9 cellular contexts compared by ENCODE assay signal in the genomic region with DNA sequence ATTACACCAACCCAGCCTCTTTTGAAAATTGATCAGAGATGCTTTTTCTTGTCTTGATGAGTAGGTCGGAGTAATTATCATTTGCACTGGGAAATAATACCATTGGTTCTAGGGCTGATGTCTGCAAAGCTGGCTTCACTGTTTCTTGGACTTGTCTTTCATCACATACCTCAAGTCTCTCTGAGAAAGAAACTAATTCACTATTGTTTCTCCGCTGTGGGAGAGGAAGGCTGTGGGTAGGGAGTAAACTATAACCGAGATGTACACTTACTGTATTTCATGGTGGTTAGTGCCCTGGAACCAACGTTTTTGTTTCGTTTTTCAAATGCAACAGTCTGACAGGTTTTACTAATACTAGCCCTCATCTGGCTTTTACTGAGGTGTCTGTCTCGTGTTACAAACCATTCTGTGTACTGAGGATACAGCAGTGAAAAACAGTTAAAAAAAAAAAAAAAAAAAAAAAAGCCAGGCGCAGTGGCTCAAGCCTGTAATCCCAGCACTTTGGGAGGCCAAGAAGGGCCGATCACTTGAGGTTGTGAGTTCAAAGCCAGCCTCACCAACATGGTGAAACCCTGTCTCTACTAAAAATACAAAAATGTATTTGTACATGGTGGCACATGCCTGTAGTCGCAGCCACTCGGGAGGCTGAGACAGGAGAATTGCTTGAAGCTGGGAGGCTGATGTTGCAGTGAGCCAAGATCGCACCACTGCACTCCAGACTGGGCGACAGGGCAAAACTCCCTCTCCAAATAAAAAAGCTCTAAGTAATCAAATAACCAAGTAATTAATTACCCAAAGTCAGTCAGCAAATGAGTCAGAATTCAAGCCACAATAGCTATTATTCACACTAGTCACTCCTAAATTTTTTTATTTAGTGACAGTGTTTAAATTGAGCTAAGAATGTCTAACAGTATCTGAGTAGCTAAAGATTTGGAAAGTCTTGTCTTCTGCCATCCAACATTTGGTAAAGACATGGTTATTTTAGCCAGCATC. TPM values are rescaled to one million over a fixed set of nuclear protein-coding genes. Genes with fewer than 3 reads are reported as not detected.
DNase-seq lines count a peak whose midpoint lies in the region; ATAC-seq and TF ChIP-seq lines count a peak whose summit lies in the region.
"Had no signal": no experiment of that assay in that cellular context is flagged by ENCODE, and none has a peak within 500 bp of the region (broad histone marks: within the 10 kb centered on the region; RNA-seq: fewer than 3 reads in every experiment).

No MANE protein-coding gene starts in this region.

- TF ChIP-seq CTCF in GM13976 (IDR thresholded peaks at IDR 0.05; ENCODE audit: borderline replicate concordance, control extremely low read depth, extremely low read depth, insufficient read depth, missing control alignments) (no peak), heart left ventricle (IDR thresholded peaks at IDR 0.05) (no peak)

- peaks cover 0 to 36% (median 28%) of the 10 kb centered on the region in 9 donors for H3K36me3 ChIP-seq in heart left ventricle

- peaks cover 39% of the 10 kb centered on the region for H3K36me3 Mint-ChIP-seq in activated T-helper 17 cell treated with anti-CD3 and anti-CD28 coated beads, Interleukin-2, amount 50 U/mL, for 72 hours (ENCODE audit: low read depth)

- H3K4me3 ChIP-seq in heart left ventricle = peak overlapping the region in 1 of 12 donors; percentile 1

- no peaks in the 10 kb centered on the region for H3K27me3 Mint-ChIP-seq in activated T-helper 17 cell treated with anti-CD3 and anti-CD28 coated beads, Interleukin-2, amount 50 U/mL, for 72 hours
- peaks cover 8% of the 10 kb centered on the region for H3K27me3 Mint-ChIP-seq in stimulated activated naive CD8-positive, alpha-beta T cell treated with anti-CD3 and anti-CD28 coated beads, Interleukin-15, amount 100 ng/mL, for 72 hours

- H3K9me3 Mint-ChIP-seq in activated T-helper 17 cell treated with anti-CD3 and anti-CD28 coated beads, Interleukin-2, amount 50 U/mL, for 72 hours = no peaks in the 10 kb centered on the region
- no peaks in the 10 kb centered on the region for H3K9me3 Mint-ChIP-seq in stimulated activated naive CD8-positive, alpha-beta T cell treated with anti-CD3 and anti-CD28 coated beads, Interleukin-15, amount 100 ng/mL, for 72 hours

- H3K4me1 ChIP-seq in heart left ventricle = peaks cover 0 to 9% (median 1%) of the 10 kb centered on the region in 12 donors

- H3K27ac ChIP-seq in heart left ventricle = no peak overlapping the region
- H3K27ac ChIP-seq: SJCRH30 had no signal

- H3K4me1 Mint-ChIP-seq in activated T-helper 17 cell treated with anti-CD3 and anti-CD28 coated beads, Interleukin-2, amount 50 U/mL, for 72 hours = peaks cover 30% of the 10 kb centered on the region
- peaks cover 57% of the 10 kb centered on the region for H3K4me1 Mint-ChIP-seq in stimulated activated naive CD8-positive, alpha-beta T cell treated with anti-CD3 and anti-CD28 coated beads, Interleukin-15, amount 100 ng/mL, for 72 hours

- in situ Hi-C loops in GM13976 (cut with MboI; ENCODE audit: low sequenced_read_pairs, unreplicated experiment) = loop anchor here (25.0 kb wide), 1 partner anchor 682 kb away; no protein-coding TSS in a partner anchor

- peak overlapping the region; percentile 18 for H3K27ac Mint-ChIP-seq in activated T-helper 17 cell treated with anti-CD3 and anti-CD28 coated beads, Interleukin-2, amount 50 U/mL, for 72 hours
- H3K27ac Mint-ChIP-seq in stimulated activated naive CD8-positive, alpha-beta T cell treated with anti-CD3 and anti-CD28 coated beads, Interleukin-15, amount 100 ng/mL, for 72 hours = no peak overlapping the region

- 84 to 88% (median 87%) methylated on average over 12 of the region's 12 CpGs for WGBS in heart left ventricle, 4 donors

- peak overlapping the region; percentile 80 for H3K4me3 Mint-ChIP-seq in activated T-helper 17 cell treated with anti-CD3 and anti-CD28 coated beads, Interleukin-2, amount 50 U/mL, for 72 hours
- H3K4me3 Mint-ChIP-seq in stimulated activated naive CD8-positive, alpha-beta T cell treated with anti-CD3 and anti-CD28 coated beads, Interleukin-15, amount 100 ng/mL, for 72 hours = peak overlapping the region; percentile 23 to 61

- no peaks in the 10 kb centered on the region for H3K9me3 ChIP-seq in heart left ventricle
- H3K9me3 ChIP-seq: SJCRH30 had no signal

- DNase-seq in GM13976 (ENCODE audit: low spot score) (peak; percentile 75), heart left ventricle (no peak), NK-92 (lab: John Stamatoyannopoulos, UW; ENCODE audit: unreplicated experiment) (no peak)
- peak in 1 of 2 donors; percentile 32 for DNase-seq in stimulated activated naive CD8-positive, alpha-beta T cell treated with anti-CD3 and anti-CD28 coated beads, Interleukin-15, amount 100 ng/mL, for 72 hours
- no peak for DNase-seq in stimulated activated CD4-positive, alpha-beta T cell treated with anti-CD3 and anti-CD28 coated beads, Interleukin-15, amount 100 ng/mL, for 24 hours

- ATAC-seq in GM21447 (IDR thresholded peaks at IDR 0.05; ENCODE audit: unreplicated experiment) (peak; percentile 91), HG03521 (IDR thresholded peaks at IDR 0.05; ENCODE audit: unreplicated experiment) (peak; percentile 73), heart left ventricle (no peak)
- peak; percentile 87 for ATAC-seq in activated T-helper 17 cell treated with anti-CD3 and anti-CD28 coated beads, Interleukin-2, amount 50 U/mL, for 72 hours (replicated peaks)
- peak; percentile 79 for ATAC-seq in stimulated activated naive CD8-positive, alpha-beta T cell treated with anti-CD3 and anti-CD28 coated beads, Interleukin-15, amount 100 ng/mL, for 72 hours

- intact Hi-C loops in heart left ventricle (cut with DNase I) = loop anchor here in 3 of 10 donors (5.0 to 10.0 kb wide), 2 partner anchors 309 to 312 kb away; no protein-coding TSS in a partner anchor

- H3K27me3 ChIP-seq in heart left ventricle = no peaks in the 10 kb centered on the region
- H3K27me3 ChIP-seq: SJCRH30 had no signal

- TF ChIP-seq POLR2A in heart left ventricle (IDR thresholded peaks at IDR 0.05) = no peak

RNA-seq across cellular contexts. Expression of a gene that starts 23.3 kb away (rescaled TPM):
- 100 to 1,000 TPM; 110 to 117 TPM for total RNA-seq in activated T-helper 17 cell treated with anti-CD3 and anti-CD28 coated beads, Interleukin-2, amount 50 U/mL, for 72 hours
- total RNA-seq in heart left ventricle = 100 to 1,000 TPM in 1 of 9 donors, 10 to 100 TPM in 8; 56.7 to 100 (median 83.3) TPM
- 10 to 100 TPM; 43.0 to 80.9 TPM for polyA plus RNA-seq in heart left ventricle

RNA-seq across cellular contexts. Expression of a gene that starts 55.7 kb away (rescaled TPM):
- 100 to 1,000 TPM; 114 to 122 TPM for total RNA-seq in activated T-helper 17 cell treated with anti-CD3 and anti-CD28 coated beads, Interleukin-2, amount 50 U/mL, for 72 hours
- 10 to 100 TPM; 34.2 to 75.1 (median 48.6) TPM for total RNA-seq in heart left ventricle
- 10 to 100 TPM; 97.5 to 97.8 TPM for polyA plus RNA-seq in heart left ventricle

Comparison
In these comparisons a context has a peak if more than half of its experiments do, and no peak if none do; other contexts are left out.
1. ATAC-seq: peak in GM21447 (single experiment), HG03521 (single experiment), activated T-helper 17 cell treated with anti-CD3 and anti-CD28 coated beads, Interleukin-2, amount 50 U/mL, for 72 hours (single experiment) and stimulated activated naive CD8-positive, alpha-beta T cell treated with anti-CD3 and anti-CD28 coated beads, Interleukin-15, amount 100 ng/mL, for 72 hours (single experiment); none in heart left ventricle (0 of 4).